Comparison of ENCODE assay signal across 20 cellular contexts in the genomic region with DNA sequence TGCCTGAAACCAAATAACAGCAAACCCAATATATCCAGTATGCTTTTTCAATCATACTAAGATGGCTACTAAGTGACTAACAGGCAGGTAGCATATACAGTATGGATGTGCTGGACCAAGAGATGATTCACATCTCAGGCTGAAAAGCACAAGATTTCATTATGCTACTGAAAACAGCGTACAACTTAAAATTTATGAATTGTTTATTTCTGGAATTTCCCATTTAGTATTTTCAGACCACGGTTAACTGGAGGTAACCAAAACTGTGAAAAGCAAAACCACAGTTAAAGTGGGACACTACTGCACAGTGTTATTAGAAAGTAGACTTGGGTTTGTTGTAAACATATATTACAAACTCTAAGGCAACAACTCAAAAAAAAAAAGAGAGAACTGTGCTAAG.
DNase-seq lines count a peak whose midpoint lies in the region; ATAC-seq lines count a peak whose summit lies in the region.
"Had no signal": no experiment of that assay in that cellular context is flagged by ENCODE, and none has a peak within 500 bp of the region (broad histone marks: within the 10 kb centered on the region; RNA-seq: fewer than 3 reads in every experiment).

No MANE protein-coding gene starts in this region.

- ATAC-seq in activated CD4-positive, CD25-positive, alpha-beta regulatory T cell treated with anti-CD3 and anti-CD28 coated beads, Interleukin-2, amount 50 U/mL, for 24 hours, result peak; percentile 46 to 68
- ATAC-seq in GM21717 (IDR thresholded peaks at IDR 0.05; ENCODE audit: unreplicated experiment), result peak; percentile 58
- ATAC-seq in naive thymus-derived CD4-positive, alpha-beta T cell, result peak; percentile 59
- ATAC-seq: SK-N-SH treated with all-trans-retinoic acid at 6 μM for 48 hours had no signal

- POLR2A ChIA-PET in naive thymus-derived CD4-positive, alpha-beta T cell (lab: Charles Lee), result no interaction called here
- POLR2A ChIA-PET in activated CD4-positive, alpha-beta memory T cell treated with anti-CD3 and anti-CD28 coated beads, Interleukin-2, amount 10 ng/mL, durations not matched to agents 7 days and 5 days (lab: Charles Lee), result no interaction called here

- H3K27me3 Mint-ChIP-seq in naive thymus-derived CD4-positive, alpha-beta T cell, result no peaks in the 10 kb centered on the region
- H3K27me3 Mint-ChIP-seq in activated CD4-positive, alpha-beta memory T cell treated with anti-CD3 and anti-CD28 coated beads, Interleukin-2, amount 10 ng/mL, durations not matched to agents 7 days and 5 days, result no peaks in the 10 kb centered on the region

- peaks cover 12 to 33% (median 25%) of the 10 kb centered on the region in 5 donors for H3K36me3 Mint-ChIP-seq in naive thymus-derived CD4-positive, alpha-beta T cell
- H3K36me3 Mint-ChIP-seq in activated CD4-positive, alpha-beta memory T cell treated with anti-CD3 and anti-CD28 coated beads, Interleukin-2, amount 10 ng/mL, durations not matched to agents 7 days and 5 days (ENCODE audit: low read depth), result peaks cover 26% of the 10 kb centered on the region

- peaks cover 10 to 63% (median 45%) of the 10 kb centered on the region in 7 donors for H3K4me1 Mint-ChIP-seq in naive thymus-derived CD4-positive, alpha-beta T cell
- peaks cover 9% of the 10 kb centered on the region for H3K4me1 Mint-ChIP-seq in activated CD4-positive, alpha-beta memory T cell treated with anti-CD3 and anti-CD28 coated beads, Interleukin-2, amount 10 ng/mL, durations not matched to agents 7 days and 5 days

- H3K4me1 ChIP-seq in naive thymus-derived CD4-positive, alpha-beta T cell (ENCODE audit: control insufficient read depth in 2 of 2, insufficient read depth in 2 of 2, low read length in 2 of 2), result no peaks in the 10 kb centered on the region

- no peak overlapping the region for H3K27ac ChIP-seq in naive thymus-derived CD4-positive, alpha-beta T cell (ENCODE audit: low read depth, low read length)
- H3K27ac ChIP-seq: 22Rv1, BLaER1, brain microvascular endothelial cell had no signal

- H3K9me3 ChIP-seq in naive thymus-derived CD4-positive, alpha-beta T cell (ENCODE audit: control insufficient read depth in 2 of 3, low read length in 3 of 3), result no peaks in the 10 kb centered on the region

- peaks cover 0 to 23% (median 9%) of the 10 kb centered on the region in 11 donors for H3K9me3 Mint-ChIP-seq in naive thymus-derived CD4-positive, alpha-beta T cell
- peaks cover 4% of the 10 kb centered on the region for H3K9me3 Mint-ChIP-seq in activated CD4-positive, alpha-beta memory T cell treated with anti-CD3 and anti-CD28 coated beads, Interleukin-2, amount 10 ng/mL, durations not matched to agents 7 days and 5 days

- H3K36me3 ChIP-seq in naive thymus-derived CD4-positive, alpha-beta T cell (ENCODE audit: control insufficient read depth in 2 of 3, insufficient read depth in 3 of 3, low read length in 3 of 3), result peaks cover 0 to 18% (median 0%) of the 10 kb centered on the region in 3 experiments

- CTCF ChIA-PET in naive thymus-derived CD4-positive, alpha-beta T cell (lab: Charles Lee), result no interaction called here
- CTCF ChIA-PET in activated CD4-positive, alpha-beta memory T cell treated with anti-CD3 and anti-CD28 coated beads, Interleukin-2, amount 10 ng/mL, durations not matched to agents 7 days and 5 days (lab: Charles Lee), result no interaction called here

- no peak overlapping the region for H3K4me3 ChIP-seq in naive thymus-derived CD4-positive, alpha-beta T cell (ENCODE audit: low read length)
- H3K4me3 ChIP-seq: BLaER1 had no signal

- DNase-seq in activated CD4-positive, CD25-positive, alpha-beta regulatory T cell treated with anti-CD3 and anti-CD28 coated beads, Interleukin-2, amount 50 U/mL, for 72 hours, result no peak
- peak; percentile 34 for DNase-seq in NAMALWA (ENCODE audit: low spot score)
- no peak for DNase-seq in naive thymus-derived CD4-positive, alpha-beta T cell
- DNase-seq in NCI-H2029 (lab: John Stamatoyannopoulos, UW), result no peak
- DNase-seq in iPS-NIHi11 (ENCODE audit: low spot score), result no peak
- DNase-seq in activated CD4-positive, alpha-beta memory T cell treated with anti-CD3 and anti-CD28 coated beads, Interleukin-2, amount 10 ng/mL, durations not matched to agents 7 days and 5 days, result no peak
- DNase-seq: activated CD8-positive, alpha-beta memory T cell treated with anti-CD3 and anti-CD28 coated beads for 24 hours; activated naive CD4-positive, alpha-beta T cell treated with anti-CD3 and anti-CD28 coated beads for 36 hours; brain microvascular endothelial cell; DMS153; midbrain; NCI-H187 treated with DMSO at 0.1 percent for 48 hours; NCI-H510A treated with DMSO at 0.1 percent for 48 hours; stimulated activated CD4-positive, alpha-beta T cell treated with anti-CD3 and anti-CD28 coated beads, Interleukin-4, amount 100 ng/mL, for 24 hours; trophoblast cell had no signal

- no peak overlapping the region for H3K27ac Mint-ChIP-seq in naive thymus-derived CD4-positive, alpha-beta T cell
- no peak overlapping the region for H3K27ac Mint-ChIP-seq in activated CD4-positive, alpha-beta memory T cell treated with anti-CD3 and anti-CD28 coated beads, Interleukin-2, amount 10 ng/mL, durations not matched to agents 7 days and 5 days
- H3K27ac Mint-ChIP-seq: activated naive CD4-positive, alpha-beta T cell treated with anti-CD3 and anti-CD28 coated beads for 36 hours had no signal

- peak overlapping the region in 2 of 10 donors; percentile 23 to 34 for H3K4me3 Mint-ChIP-seq in naive thymus-derived CD4-positive, alpha-beta T cell
- H3K4me3 Mint-ChIP-seq in activated CD4-positive, alpha-beta memory T cell treated with anti-CD3 and anti-CD28 coated beads, Interleukin-2, amount 10 ng/mL, durations not matched to agents 7 days and 5 days, result no peak overlapping the region
- H3K4me3 Mint-ChIP-seq: activated naive CD4-positive, alpha-beta T cell treated with anti-CD3 and anti-CD28 coated beads for 36 hours had no signal

- intact Hi-C loops in naive thymus-derived CD4-positive, alpha-beta T cell (cut with micrococcal nuclease), result no loop called here

- no peaks in the 10 kb centered on the region for H3K27me3 ChIP-seq in naive thymus-derived CD4-positive, alpha-beta T cell (ENCODE audit: control insufficient read depth in 2 of 2, insufficient read depth in 2 of 2, low read length in 2 of 2)
- H3K27me3 ChIP-seq: BLaER1, brain microvascular endothelial cell had no signal
